ENCODE assay signal across 1 cellular context in genomic region chr9:98536542-98537173, GRCh38.
TF ChIP-seq lines count a peak whose summit lies in the region.

No MANE protein-coding gene starts in this region.

TF ChIP-seq in SK-N-SH, 30 proteins besides CTCF, POLR2A, EP300 and RAD21 (continued from another document):
- TF ChIP-seq USF2 (IDR thresholded peaks at IDR 0.05; ENCODE audit: borderline replicate concordance, low read depth, low read length): no peak
- TF ChIP-seq MAX (IDR thresholded peaks at IDR 0.05; ENCODE audit: low read depth): no peak
TF ChIP-seq in SK-N-SH: peak in this region for 0.
